In the genomic region with DNA sequence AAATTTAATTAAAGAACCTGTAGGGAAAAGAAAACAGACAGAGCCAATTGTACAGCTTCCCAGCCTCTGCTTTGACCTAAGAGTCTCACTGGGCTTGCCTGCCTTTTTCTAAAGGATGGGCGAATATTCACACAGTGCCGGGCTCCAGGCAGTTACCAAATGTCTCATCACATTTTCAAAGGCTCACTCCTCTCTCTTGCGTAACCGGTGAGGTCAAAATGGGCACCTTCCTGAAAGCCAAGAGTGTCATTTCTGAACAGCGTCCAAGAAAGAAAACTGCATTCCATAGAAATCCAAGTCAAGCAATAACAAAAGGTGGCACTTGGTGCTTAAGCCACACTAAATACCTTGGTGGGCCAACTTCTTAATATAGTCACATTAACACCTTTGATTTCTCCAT, we compare ENCODE assay signal across 9 cellular contexts. TPM values are rescaled to one million over a fixed set of nuclear protein-coding genes. Genes with fewer than 3 reads are reported as not detected.
DNase-seq lines count a peak whose midpoint lies in the region; TF ChIP-seq lines count a peak whose summit lies in the region.
"Had no signal": no experiment of that assay in that cellular context is flagged by ENCODE, and none has a peak within 500 bp of the region (broad histone marks: within the 10 kb centered on the region; RNA-seq: fewer than 3 reads in every experiment).

No MANE protein-coding gene starts in this region.

- TF ChIP-seq EP300 in tibial nerve (IDR thresholded peaks at IDR 0.05), result peak in 1 of 2 donors; percentile 72

- H3K9me3 Mint-ChIP-seq in MCF 10A (ENCODE audit: unreplicated experiment), result no peaks in the 10 kb centered on the region

- H3K9ac ChIP-seq in colonic mucosa (ENCODE audit: low read depth in 2 of 2, low read length in 2 of 2), result no peak overlapping the region

- H3K9me3 ChIP-seq in tibial nerve, result no peaks in the 10 kb centered on the region
- no peaks in the 10 kb centered on the region for H3K9me3 ChIP-seq in colonic mucosa

- peak; percentile 19 for DNase-seq in LoVo (ENCODE audit: low spot score)
- DNase-seq in MCF 10A (ENCODE audit: unreplicated experiment), result peak; percentile 97
- DNase-seq in tibial nerve (ENCODE audit: low spot score in 2 of 2), result peak; percentile 28 to 60
- no peak for DNase-seq in hepatic stellate cell (ENCODE audit: low spot score)
- DNase-seq in erythroblast (lab: John Stamatoyannopoulos, UW), result no peak
- DNase-seq in NCI-H2107 treated with DMSO at 0.1 percent for 48 hours (lab: John Stamatoyannopoulos, UW; ENCODE audit: unreplicated experiment), result no peak
- DNase-seq in colonic mucosa, result no peak
- DNase-seq: T1000 had no signal

- no peaks in the 10 kb centered on the region for H3K27me3 Mint-ChIP-seq in MCF 10A (ENCODE audit: insufficient read depth, unreplicated experiment)

- BruUV-seq in MCF 10A (replicated peaks; lab: Mats Ljungman, UMichigan), result no TSS peak

- intact Hi-C loops in MCF 10A (cut with micrococcal nuclease), result no loop called here
- intact Hi-C loops in colonic mucosa (cut with DNase I), result no loop called here

- WGBS in tibial nerve, 2 donors, result 65% methylated on average over 5 of the region's 5 CpGs

- peaks cover 29% of the 10 kb centered on the region for H3K4me1 Mint-ChIP-seq in MCF 10A (ENCODE audit: insufficient read depth, unreplicated experiment)

- H3K4me1 ChIP-seq in tibial nerve, result peaks cover 0 to 45% (median 0%) of the 10 kb centered on the region in 4 donors
- H3K4me1 ChIP-seq in colonic mucosa, result no peaks in the 10 kb centered on the region

- CTCF ChIA-PET in MCF 10A (lab: Yijun Ruan, JAX), result interaction anchor here (0.5 to 4.7 kb wide), 11 partner anchors 11 to 465 kb away, joined by 3 to 38 read pairs (median 4); no protein-coding TSS in a partner anchor

- no peaks in the 10 kb centered on the region for H3K36me3 Mint-ChIP-seq in MCF 10A (ENCODE audit: insufficient read depth, unreplicated experiment)

- H3K36me3 ChIP-seq in tibial nerve, result no peaks in the 10 kb centered on the region
- H3K36me3 ChIP-seq in colonic mucosa, result no peaks in the 10 kb centered on the region

- peak overlapping the region; percentile 46 for H3K27ac Mint-ChIP-seq in MCF 10A (ENCODE audit: low read depth, unreplicated experiment)

- H3K27me3 ChIP-seq in layer of hippocampus (ENCODE audit: control insufficient read depth, insufficient read depth, low read length), result no peaks in the 10 kb centered on the region
- H3K27me3 ChIP-seq in tibial nerve, result no peaks in the 10 kb centered on the region
- no peaks in the 10 kb centered on the region for H3K27me3 ChIP-seq in colonic mucosa

- TF ChIP-seq CTCF in MCF 10A (IDR thresholded peaks at IDR 0.05; ENCODE audit: unreplicated experiment), result no peak
- TF ChIP-seq CTCF in tibial nerve (IDR thresholded peaks at IDR 0.05), result no peak
- no peak for TF ChIP-seq CTCF in colonic mucosa (IDR thresholded peaks at IDR 0.05)

- TF ChIP-seq POLR2A in tibial nerve (IDR thresholded peaks at IDR 0.05) (no peak), erythroblast (IDR thresholded peaks at IDR 0.05; ENCODE audit: low read length) (no peak)

- peak overlapping the region; percentile 56 for H3K4me3 Mint-ChIP-seq in MCF 10A (ENCODE audit: unreplicated experiment)

- POLR2A ChIA-PET in MCF 10A (lab: Yijun Ruan, JAX), result interaction anchor here (0.8 to 8.4 kb wide), 16 partner anchors 9 to 141 kb away, joined by 3 to 148 read pairs (median 6); no protein-coding TSS in a partner anchor

- H3K27ac ChIP-seq in layer of hippocampus (ENCODE audit: low read depth, low read length), result peak overlapping the region; percentile 1
- H3K27ac ChIP-seq in tibial nerve, result peak overlapping the region; percentile 20 to 85 (median 70)
- H3K27ac ChIP-seq in colonic mucosa, result no peak overlapping the region

- H3K4me3 ChIP-seq in tibial nerve, result peak overlapping the region; percentile 14 to 49 (median 34)
- H3K4me3 ChIP-seq in colonic mucosa, result no peak overlapping the region

RNA-seq across cellular contexts. Expression of a gene that starts 0.7 kb away (rescaled TPM):
- total RNA-seq in MCF 10A (2022) (0.12 and 0.33 TPM in 2 replicates), tibial nerve (100 to 1,000 TPM in 1 of 4 donors, 10 to 100 TPM in 3; 64.5 to 105 (median 72.0) TPM), colonic mucosa (1 to 10 TPM; 1.4 to 2.2 TPM)

Comparison
In these comparisons a context has a peak if more than half of its experiments do, and no peak if none do; other contexts are left out.
1. DNase-seq: peak in LoVo (single experiment), MCF 10A (single experiment) and tibial nerve (2 of 2); none in hepatic stellate cell (single experiment), erythroblast (0 of 2), NCI-H2107 treated with DMSO at 0.1 percent for 48 hours (single experiment) and colonic mucosa (single experiment).
2. RNA of a gene that starts 0.7 kb away (total RNA-seq): 64.5 to 105 TPM in tibial nerve; 1.4 to 2.2 TPM in colonic mucosa and 0.12 to 0.33 TPM in MCF 10A; every median in the first group is over 10 times any median in the second.